ENCODE assay signal across 10 cellular contexts in genomic region chr22:26894766-26895485, GRCh38.
A peak's percentile ranks its signal among the peaks of the same experiment; 100 is the strongest.
DNase-seq lines count a peak whose midpoint lies in the region; ATAC-seq and TF ChIP-seq lines count a peak whose summit lies in the region.
"Had no signal": no experiment of that assay in that cellular context is flagged by ENCODE, and none has a peak within 500 bp of the region (broad histone marks: within the 10 kb centered on the region; RNA-seq: fewer than 3 reads in every experiment).

No MANE protein-coding gene starts in this region.

- H3K4me3 Mint-ChIP-seq in nephron = no peak overlapping the region

- DNase-seq in COLO829 (ENCODE audit: low spot score) = peak; percentile 71
- peak; percentile 12 for DNase-seq in LoVo (ENCODE audit: low spot score)
- DNase-seq in choroid plexus epithelial cell (ENCODE audit: low read depth) = peak; percentile 92
- no peak for DNase-seq in D341Med (ENCODE audit: low spot score)
- DNase-seq in cerebellar nuclear complex (lab: John Stamatoyannopoulos, UW) = no peak
- no peak for DNase-seq in mesenteric fat pad (ENCODE audit: low spot score)
- DNase-seq: KBM-7, midbrain had no signal

- no peaks in the 10 kb centered on the region for H3K9me3 Mint-ChIP-seq in nephron

- H3K4me3 ChIP-seq in choroid plexus epithelial cell (ENCODE audit: low read depth, low read length) = no peak overlapping the region

- H3K36me3 Mint-ChIP-seq in nephron (ENCODE audit: low read depth) = no peaks in the 10 kb centered on the region

- peaks cover 41% of the 10 kb centered on the region for H3K4me1 Mint-ChIP-seq in nephron

- TF ChIP-seq CTCF in choroid plexus epithelial cell (conservative IDR thresholded peaks at IDR 0.05; ENCODE audit: low read depth, low read length) = no peak
- no peak for TF ChIP-seq CTCF in nephron (IDR thresholded peaks at IDR 0.05; ENCODE audit: unreplicated experiment in 3 of 3)

- H3K27ac Mint-ChIP-seq in nephron = peak overlapping the region; percentile 30 to 63 (median 44)

- ATAC-seq in HG03565 (IDR thresholded peaks at IDR 0.05; ENCODE audit: unreplicated experiment) = no peak

- H3K27me3 Mint-ChIP-seq in nephron (ENCODE audit: low read depth) = peaks cover 27% of the 10 kb centered on the region

Comparison
In these comparisons a context has a peak if more than half of its experiments do, and no peak if none do; other contexts are left out.
1. DNase-seq: peak in COLO829 (single experiment), LoVo (single experiment) and choroid plexus epithelial cell (single experiment); none in D341Med (single experiment), cerebellar nuclear complex (0 of 2) and mesenteric fat pad (single experiment).